In the genomic region with DNA sequence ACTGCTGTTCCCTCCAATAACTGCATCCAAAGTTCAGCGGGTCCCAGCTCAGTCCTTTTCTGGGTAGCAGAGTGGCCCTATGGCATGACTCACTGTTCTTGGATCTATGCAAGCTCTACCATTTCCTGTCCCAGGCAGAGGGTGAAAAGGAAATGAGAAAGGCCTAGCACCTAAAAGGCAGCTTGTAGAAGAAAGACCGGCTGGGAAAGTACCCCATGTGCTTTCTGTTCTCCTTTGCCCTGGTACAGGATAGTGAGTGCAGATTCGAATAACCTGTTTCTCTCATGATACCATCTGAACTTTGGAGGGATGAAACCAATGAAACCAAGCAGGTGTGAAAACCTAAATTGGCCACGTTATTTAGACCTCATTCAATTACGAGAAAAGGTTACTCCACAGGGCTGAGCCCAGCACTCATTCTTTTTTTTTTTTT, we compare ENCODE assay signal across 1 cellular context.
TF ChIP-seq lines count a peak whose summit lies in the region.

No MANE protein-coding gene starts in this region.

TF ChIP-seq in GM23338, 12 proteins besides CTCF, POLR2A, EP300 and RAD21 (continued from another document):
- TF ChIP-seq, protein P1, sequence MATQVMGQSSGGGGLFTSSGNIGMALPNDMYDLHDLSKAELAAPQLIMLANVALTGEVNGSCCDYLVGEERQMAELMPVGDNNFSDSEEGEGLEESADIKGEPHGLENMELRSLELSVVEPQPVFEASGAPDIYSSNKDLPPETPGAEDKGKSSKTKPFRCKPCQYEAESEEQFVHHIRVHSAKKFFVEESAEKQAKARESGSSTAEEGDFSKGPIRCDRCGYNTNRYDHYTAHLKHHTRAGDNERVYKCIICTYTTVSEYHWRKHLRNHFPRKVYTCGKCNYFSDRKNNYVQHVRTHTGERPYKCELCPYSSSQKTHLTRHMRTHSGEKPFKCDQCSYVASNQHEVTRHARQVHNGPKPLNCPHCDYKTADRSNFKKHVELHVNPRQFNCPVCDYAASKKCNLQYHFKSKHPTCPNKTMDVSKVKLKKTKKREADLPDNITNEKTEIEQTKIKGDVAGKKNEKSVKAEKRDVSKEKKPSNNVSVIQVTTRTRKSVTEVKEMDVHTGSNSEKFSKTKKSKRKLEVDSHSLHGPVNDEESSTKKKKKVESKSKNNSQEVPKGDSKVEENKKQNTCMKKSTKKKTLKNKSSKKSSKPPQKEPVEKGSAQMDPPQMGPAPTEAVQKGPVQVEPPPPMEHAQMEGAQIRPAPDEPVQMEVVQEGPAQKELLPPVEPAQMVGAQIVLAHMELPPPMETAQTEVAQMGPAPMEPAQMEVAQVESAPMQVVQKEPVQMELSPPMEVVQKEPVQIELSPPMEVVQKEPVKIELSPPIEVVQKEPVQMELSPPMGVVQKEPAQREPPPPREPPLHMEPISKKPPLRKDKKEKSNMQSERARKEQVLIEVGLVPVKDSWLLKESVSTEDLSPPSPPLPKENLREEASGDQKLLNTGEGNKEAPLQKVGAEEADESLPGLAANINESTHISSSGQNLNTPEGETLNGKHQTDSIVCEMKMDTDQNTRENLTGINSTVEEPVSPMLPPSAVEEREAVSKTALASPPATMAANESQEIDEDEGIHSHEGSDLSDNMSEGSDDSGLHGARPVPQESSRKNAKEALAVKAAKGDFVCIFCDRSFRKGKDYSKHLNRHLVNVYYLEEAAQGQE (IDR thresholded peaks at IDR 0.05; ENCODE audit: unreplicated experiment), result no peak
- no peak for TF ChIP-seq JUNB (IDR thresholded peaks at IDR 0.05; ENCODE audit: unreplicated experiment)
- TF ChIP-seq ZNF331 (CRISPR knock-in tag; IDR thresholded peaks at IDR 0.05; ENCODE audit: low read depth), result no peak
- TF ChIP-seq EZH2phosphoT487 (IDR thresholded peaks at IDR 0.05; ENCODE audit: unreplicated experiment), result no peak
- TF ChIP-seq, protein P2, sequence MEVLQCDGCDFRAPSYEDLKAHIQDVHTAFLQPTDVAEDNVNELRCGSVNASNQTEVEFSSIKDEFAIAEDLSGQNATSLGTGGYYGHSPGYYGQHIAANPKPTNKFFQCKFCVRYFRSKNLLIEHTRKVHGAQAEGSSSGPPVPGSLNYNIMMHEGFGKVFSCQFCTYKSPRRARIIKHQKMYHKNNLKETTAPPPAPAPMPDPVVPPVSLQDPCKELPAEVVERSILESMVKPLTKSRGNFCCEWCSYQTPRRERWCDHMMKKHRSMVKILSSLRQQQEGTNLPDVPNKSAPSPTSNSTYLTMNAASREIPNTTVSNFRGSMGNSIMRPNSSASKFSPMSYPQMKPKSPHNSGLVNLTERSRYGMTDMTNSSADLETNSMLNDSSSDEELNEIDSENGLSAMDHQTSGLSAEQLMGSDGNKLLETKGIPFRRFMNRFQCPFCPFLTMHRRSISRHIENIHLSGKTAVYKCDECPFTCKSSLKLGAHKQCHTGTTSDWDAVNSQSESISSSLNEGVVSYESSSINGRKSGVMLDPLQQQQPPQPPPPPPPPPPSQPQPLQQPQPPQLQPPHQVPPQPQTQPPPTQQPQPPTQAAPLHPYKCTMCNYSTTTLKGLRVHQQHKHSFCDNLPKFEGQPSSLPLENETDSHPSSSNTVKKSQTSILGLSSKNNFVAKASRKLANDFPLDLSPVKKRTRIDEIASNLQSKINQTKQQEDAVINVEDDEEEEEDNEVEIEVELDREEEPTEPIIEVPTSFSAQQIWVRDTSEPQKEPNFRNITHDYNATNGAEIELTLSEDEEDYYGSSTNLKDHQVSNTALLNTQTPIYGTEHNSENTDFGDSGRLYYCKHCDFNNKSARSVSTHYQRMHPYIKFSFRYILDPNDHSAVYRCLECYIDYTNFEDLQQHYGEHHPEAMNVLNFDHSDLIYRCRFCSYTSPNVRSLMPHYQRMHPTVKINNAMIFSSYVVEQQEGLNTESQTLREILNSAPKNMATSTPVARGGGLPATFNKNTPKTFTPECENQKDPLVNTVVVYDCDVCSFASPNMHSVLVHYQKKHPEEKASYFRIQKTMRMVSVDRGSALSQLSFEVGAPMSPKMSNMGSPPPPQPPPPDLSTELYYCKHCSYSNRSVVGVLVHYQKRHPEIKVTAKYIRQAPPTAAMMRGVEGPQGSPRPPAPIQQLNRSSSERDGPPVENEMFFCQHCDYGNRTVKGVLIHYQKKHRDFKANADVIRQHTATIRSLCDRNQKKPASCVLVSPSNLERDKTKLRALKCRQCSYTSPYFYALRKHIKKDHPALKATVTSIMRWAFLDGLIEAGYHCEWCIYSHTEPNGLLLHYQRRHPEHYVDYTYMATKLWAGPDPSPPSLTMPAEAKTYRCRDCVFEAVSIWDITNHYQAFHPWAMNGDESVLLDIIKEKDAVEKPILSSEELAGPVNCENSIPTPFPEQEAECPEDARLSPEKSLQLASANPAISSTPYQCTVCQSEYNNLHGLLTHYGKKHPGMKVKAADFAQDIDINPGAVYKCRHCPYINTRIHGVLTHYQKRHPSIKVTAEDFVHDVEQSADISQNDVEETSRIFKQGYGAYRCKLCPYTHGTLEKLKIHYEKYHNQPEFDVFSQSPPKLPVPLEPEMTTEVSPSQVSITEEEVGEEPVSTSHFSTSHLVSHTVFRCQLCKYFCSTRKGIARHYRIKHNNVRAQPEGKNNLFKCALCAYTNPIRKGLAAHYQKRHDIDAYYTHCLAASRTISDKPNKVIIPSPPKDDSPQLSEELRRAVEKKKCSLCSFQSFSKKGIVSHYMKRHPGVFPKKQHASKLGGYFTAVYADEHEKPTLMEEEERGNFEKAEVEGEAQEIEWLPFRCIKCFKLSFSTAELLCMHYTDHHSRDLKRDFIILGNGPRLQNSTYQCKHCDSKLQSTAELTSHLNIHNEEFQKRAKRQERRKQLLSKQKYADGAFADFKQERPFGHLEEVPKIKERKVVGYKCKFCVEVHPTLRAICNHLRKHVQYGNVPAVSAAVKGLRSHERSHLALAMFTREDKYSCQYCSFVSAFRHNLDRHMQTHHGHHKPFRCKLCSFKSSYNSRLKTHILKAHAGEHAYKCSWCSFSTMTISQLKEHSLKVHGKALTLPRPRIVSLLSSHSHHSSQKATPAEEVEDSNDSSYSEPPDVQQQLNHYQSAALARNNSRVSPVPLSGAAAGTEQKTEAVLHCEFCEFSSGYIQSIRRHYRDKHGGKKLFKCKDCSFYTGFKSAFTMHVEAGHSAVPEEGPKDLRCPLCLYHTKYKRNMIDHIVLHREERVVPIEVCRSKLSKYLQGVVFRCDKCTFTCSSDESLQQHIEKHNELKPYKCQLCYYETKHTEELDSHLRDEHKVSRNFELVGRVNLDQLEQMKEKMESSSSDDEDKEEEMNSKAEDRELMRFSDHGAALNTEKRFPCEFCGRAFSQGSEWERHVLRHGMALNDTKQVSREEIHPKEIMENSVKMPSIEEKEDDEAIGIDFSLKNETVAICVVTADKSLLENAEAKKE (CRISPR knock-in tag; IDR thresholded peaks at IDR 0.05), result no peak
- TF ChIP-seq, protein P3, sequence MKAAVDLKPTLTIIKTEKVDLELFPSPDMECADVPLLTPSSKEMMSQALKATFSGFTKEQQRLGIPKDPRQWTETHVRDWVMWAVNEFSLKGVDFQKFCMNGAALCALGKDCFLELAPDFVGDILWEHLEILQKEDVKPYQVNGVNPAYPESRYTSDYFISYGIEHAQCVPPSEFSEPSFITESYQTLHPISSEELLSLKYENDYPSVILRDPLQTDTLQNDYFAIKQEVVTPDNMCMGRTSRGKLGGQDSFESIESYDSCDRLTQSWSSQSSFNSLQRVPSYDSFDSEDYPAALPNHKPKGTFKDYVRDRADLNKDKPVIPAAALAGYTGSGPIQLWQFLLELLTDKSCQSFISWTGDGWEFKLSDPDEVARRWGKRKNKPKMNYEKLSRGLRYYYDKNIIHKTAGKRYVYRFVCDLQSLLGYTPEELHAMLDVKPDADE (IDR thresholded peaks at IDR 0.05), result no peak
- TF ChIP-seq STAT1 (IDR thresholded peaks at IDR 0.05; ENCODE audit: unreplicated experiment), result no peak
- TF ChIP-seq EZH2 (IDR thresholded peaks at IDR 0.05; ENCODE audit: low read depth, unreplicated experiment), result no peak
